ENCODE assay signal across 21 cellular contexts in genomic region chr3:143239026-143239425, GRCh38.
A peak's percentile ranks its signal among the peaks of the same experiment; 100 is the strongest.
DNase-seq lines count a peak whose midpoint lies in the region; ATAC-seq and TF ChIP-seq lines count a peak whose summit lies in the region.
"Had no signal": no experiment of that assay in that cellular context is flagged by ENCODE, and none has a peak within 500 bp of the region (broad histone marks: within the 10 kb centered on the region; RNA-seq: fewer than 3 reads in every experiment).

No MANE protein-coding gene starts in this region.

- H3K4me1 ChIP-seq in SJSA1 (replicated peaks), result peaks cover 63% of the 10 kb centered on the region
- H3K4me1 ChIP-seq: adrenal gland had no signal

- H3K4me1 Mint-ChIP-seq in nephron, result peaks cover 44% of the 10 kb centered on the region
- peaks cover 8% of the 10 kb centered on the region for H3K4me1 Mint-ChIP-seq in activated CD4-positive, alpha-beta T cell treated with anti-CD3 and anti-CD28 coated beads for 36 hours

- peak overlapping the region; percentile 62 for H3K27ac ChIP-seq in SJSA1
- H3K27ac ChIP-seq: adrenal gland, C4-2B, stomach had no signal

- no peak overlapping the region for H3K4me3 ChIP-seq in SJSA1
- H3K4me3 ChIP-seq: adrenal gland, lung, stomach had no signal

- POLR2A ChIA-PET in activated CD4-positive, alpha-beta T cell treated with anti-CD3 and anti-CD28 coated beads for 36 hours (lab: Charles Lee), result no interaction called here

- no peak overlapping the region for H3K4me3 Mint-ChIP-seq in nephron
- no peak overlapping the region for H3K4me3 Mint-ChIP-seq in activated CD4-positive, alpha-beta T cell treated with anti-CD3 and anti-CD28 coated beads for 36 hours
- H3K4me3 Mint-ChIP-seq: activated B cell treated with CpG ODN at 0.5 μM for 24 hours had no signal

- H3K9me3 ChIP-seq in SJSA1 (replicated peaks), result no peaks in the 10 kb centered on the region
- H3K9me3 ChIP-seq: adrenal gland, stomach had no signal

- H3K27ac Mint-ChIP-seq in nephron, result peak overlapping the region in 2 of 3 experiments; percentile 63 to 64
- H3K27ac Mint-ChIP-seq in activated CD4-positive, alpha-beta T cell treated with anti-CD3 and anti-CD28 coated beads for 36 hours, result no peak overlapping the region
- H3K27ac Mint-ChIP-seq: activated B cell treated with CpG ODN at 0.5 μM for 24 hours had no signal

- no peak for ATAC-seq in activated CD4-positive, alpha-beta T cell treated with anti-CD3 and anti-CD28 coated beads for 36 hours

- peak; percentile 57 for DNase-seq in EL
- DNase-seq in SJSA1 (ENCODE audit: low read depth in 1 of 2, low spot score in 2 of 2), result peak in 1 of 2 experiments; percentile 75
- DNase-seq in fibroblast of peridontal ligament (ENCODE audit: extremely low read depth), result peak; percentile 54
- no peak for DNase-seq in activated CD4-positive, alpha-beta T cell treated with anti-CD3 and anti-CD28 coated beads for 36 hours
- no peak for DNase-seq in stimulated activated CD4-positive, alpha-beta T cell treated with anti-CD3 and anti-CD28 coated beads, Interleukin-4, amount 100 ng/mL, for 4 hours
- no peak for DNase-seq in amygdala (lab: John Stamatoyannopoulos, UW)
- no peak for DNase-seq in Kasumi-1 (lab: John Stamatoyannopoulos, UW)
- DNase-seq: ACHN; activated B cell treated with CpG ODN at 0.5 μM for 24 hours; activated CD4-positive, alpha-beta T cell treated with anti-CD3 and anti-CD28 coated beads, Interleukin-2, amount 50 U/mL, for 48 hours; adrenal gland; hippocampal formation; islet precursor cell; KG1; NCI-H2171 treated with DMSO at 0.1 percent for 48 hours; NCI-H69; nucleus accumbens; stomach had no signal

- no peaks in the 10 kb centered on the region for H3K27me3 ChIP-seq in SJSA1 (replicated peaks)
- H3K27me3 ChIP-seq: adrenal gland, stomach had no signal

- CTCF ChIA-PET in activated CD4-positive, alpha-beta T cell treated with anti-CD3 and anti-CD28 coated beads for 36 hours (lab: Charles Lee), result interaction anchor here (0.5 kb wide), 1 partner anchor 577 kb away, joined by 3 read pairs; no protein-coding TSS in a partner anchor

- peaks cover 4% of the 10 kb centered on the region for H3K9me3 Mint-ChIP-seq in nephron
- peaks cover 3% of the 10 kb centered on the region for H3K9me3 Mint-ChIP-seq in activated CD4-positive, alpha-beta T cell treated with anti-CD3 and anti-CD28 coated beads for 36 hours (ENCODE audit: low read depth)
- H3K9me3 Mint-ChIP-seq: activated B cell treated with CpG ODN at 0.5 μM for 24 hours had no signal

- intact Hi-C loops in activated CD4-positive, alpha-beta T cell treated with anti-CD3 and anti-CD28 coated beads for 36 hours (cut with DNase I, micrococcal nuclease), result no loop called here

- no peaks in the 10 kb centered on the region for H3K36me3 ChIP-seq in SJSA1
- H3K36me3 ChIP-seq: adrenal gland, stomach had no signal

- no peak for TF ChIP-seq CTCF in nephron (IDR thresholded peaks at IDR 0.05; ENCODE audit: unreplicated experiment in 3 of 3)

- peaks cover 4% of the 10 kb centered on the region for H3K27me3 Mint-ChIP-seq in nephron (ENCODE audit: low read depth)
- H3K27me3 Mint-ChIP-seq in activated CD4-positive, alpha-beta T cell treated with anti-CD3 and anti-CD28 coated beads for 36 hours, result no peaks in the 10 kb centered on the region
- H3K27me3 Mint-ChIP-seq: activated B cell treated with CpG ODN at 0.5 μM for 24 hours had no signal

- no peaks in the 10 kb centered on the region for H3K36me3 Mint-ChIP-seq in nephron (ENCODE audit: low read depth)
- H3K36me3 Mint-ChIP-seq in activated CD4-positive, alpha-beta T cell treated with anti-CD3 and anti-CD28 coated beads for 36 hours (ENCODE audit: low read depth), result no peaks in the 10 kb centered on the region

Comparison
In these comparisons a context has a peak if more than half of its experiments do, and no peak if none do; other contexts are left out.
1. DNase-seq: peak in EL (single experiment) and fibroblast of peridontal ligament (single experiment); none in activated CD4-positive, alpha-beta T cell treated with anti-CD3 and anti-CD28 coated beads for 36 hours (single experiment), stimulated activated CD4-positive, alpha-beta T cell treated with anti-CD3 and anti-CD28 coated beads, Interleukin-4, amount 100 ng/mL, for 4 hours (0 of 2), amygdala (0 of 56) and Kasumi-1 (0 of 2).